Comparison of ENCODE assay signal across 9 cellular contexts in the genomic region with DNA sequence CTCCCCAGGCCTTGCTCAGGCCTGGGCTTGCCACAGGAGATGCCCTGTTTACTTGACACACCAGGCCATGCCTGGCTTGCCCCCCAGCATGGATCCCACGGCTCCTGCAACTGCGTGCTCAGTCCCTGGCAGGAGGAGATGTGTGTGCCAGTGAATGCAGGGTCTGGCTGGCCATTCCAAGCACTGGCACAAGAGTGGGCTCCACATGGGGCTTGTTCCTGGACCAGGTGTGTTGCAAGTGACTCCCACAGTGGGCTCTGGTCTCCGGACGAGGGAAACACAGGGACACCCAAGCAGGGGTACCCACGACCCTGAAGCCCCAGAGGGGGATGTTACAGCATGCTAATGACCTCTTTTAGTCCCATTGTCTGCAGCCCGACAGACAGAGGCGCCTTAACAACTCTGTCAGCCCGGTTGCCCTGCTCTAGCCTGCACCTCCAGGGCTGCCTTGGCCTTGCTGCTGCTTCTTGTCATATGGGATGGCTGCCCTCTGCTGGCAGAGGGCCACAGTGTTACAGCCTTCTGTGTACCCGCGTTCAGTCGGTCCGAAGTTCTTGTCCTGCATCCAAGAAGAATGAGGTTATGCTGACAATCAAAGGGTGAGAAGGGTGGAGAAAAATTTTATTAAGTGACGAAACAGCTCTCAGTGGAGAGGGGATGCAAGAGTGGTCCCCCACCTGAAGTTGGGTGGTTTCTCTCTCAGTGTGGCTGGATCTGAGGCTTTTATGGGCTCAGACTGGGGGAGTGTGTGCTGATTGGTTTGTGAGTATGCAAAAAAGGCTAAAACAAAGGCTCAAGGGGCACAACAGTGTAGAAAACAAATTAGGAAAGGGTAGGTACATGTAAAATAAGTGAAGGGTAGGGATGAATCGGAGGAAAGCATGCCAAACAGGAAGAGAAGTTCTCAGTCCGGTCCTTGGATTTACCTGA.
DNase-seq lines count a peak whose midpoint lies in the region; FAIRE-seq and TF ChIP-seq lines count a peak whose summit lies in the region.
"Had no signal": no experiment of that assay in that cellular context is flagged by ENCODE, and none has a peak within 500 bp of the region (broad histone marks: within the 10 kb centered on the region; RNA-seq: fewer than 3 reads in every experiment).

No MANE protein-coding gene starts in this region.

- no peak for TF ChIP-seq POLR2A in GM12891 (IDR thresholded peaks at IDR 0.05; ENCODE audit: low read depth, low read length)

- no peak overlapping the region for H3K4me2 ChIP-seq in Loucy (ENCODE audit: low read depth, low read length, poor library complexity, severe bottlenecking)
- H3K4me2 ChIP-seq: BLaER1 had no signal

- no peak for FAIRE-seq in GM12891 (lab: Jason Lieb, UNC)

- POLR2A ChIA-PET in activated CD4-positive, alpha-beta memory T cell treated with anti-CD3 and anti-CD28 coated beads, Interleukin-2, amount 10 ng/mL, durations not matched to agents 7 days and 5 days (lab: Charles Lee), result no interaction called here

- no peaks in the 10 kb centered on the region for H4K20me1 ChIP-seq in Loucy (ENCODE audit: insufficient read depth, low read length, poor library complexity, severe bottlenecking)
- H4K20me1 ChIP-seq: BLaER1 had no signal

- H3K27me3 ChIP-seq in Loucy (ENCODE audit: insufficient read depth, low read length, poor library complexity, severe bottlenecking), result no peaks in the 10 kb centered on the region
- H3K27me3 ChIP-seq: BLaER1 had no signal

- H3K79me2 ChIP-seq in Loucy (ENCODE audit: insufficient read depth, low read length), result no peaks in the 10 kb centered on the region

- H3K27me3 Mint-ChIP-seq in activated CD4-positive, alpha-beta memory T cell treated with anti-CD3 and anti-CD28 coated beads, Interleukin-2, amount 10 ng/mL, durations not matched to agents 7 days and 5 days, result no peaks in the 10 kb centered on the region

- no peak overlapping the region for H2AFZ ChIP-seq in Loucy (ENCODE audit: low read length)

- H3K36me3 ChIP-seq in Loucy (ENCODE audit: insufficient read depth, low read length), result no peaks in the 10 kb centered on the region

- H3K36me3 Mint-ChIP-seq in activated CD4-positive, alpha-beta memory T cell treated with anti-CD3 and anti-CD28 coated beads, Interleukin-2, amount 10 ng/mL, durations not matched to agents 7 days and 5 days (ENCODE audit: low read depth), result no peaks in the 10 kb centered on the region

- H3K4me1 Mint-ChIP-seq in activated CD4-positive, alpha-beta memory T cell treated with anti-CD3 and anti-CD28 coated beads, Interleukin-2, amount 10 ng/mL, durations not matched to agents 7 days and 5 days, result no peaks in the 10 kb centered on the region

- intact Hi-C loops in posterior vena cava (cut with DNase I), result no loop called here

- H3K4me1 ChIP-seq in Loucy (ENCODE audit: insufficient read depth, low read length, poor library complexity, severe bottlenecking), result no peaks in the 10 kb centered on the region
- H3K4me1 ChIP-seq: BLaER1 had no signal

- H3K9me3 Mint-ChIP-seq in activated CD4-positive, alpha-beta memory T cell treated with anti-CD3 and anti-CD28 coated beads, Interleukin-2, amount 10 ng/mL, durations not matched to agents 7 days and 5 days, result no peaks in the 10 kb centered on the region

- H3K4me3 Mint-ChIP-seq in activated CD4-positive, alpha-beta memory T cell treated with anti-CD3 and anti-CD28 coated beads, Interleukin-2, amount 10 ng/mL, durations not matched to agents 7 days and 5 days, result no peak overlapping the region

- CTCF ChIA-PET in activated CD4-positive, alpha-beta memory T cell treated with anti-CD3 and anti-CD28 coated beads, Interleukin-2, amount 10 ng/mL, durations not matched to agents 7 days and 5 days (lab: Charles Lee), result interaction anchor here (0.7 to 2.6 kb wide), 4 partner anchors 211 to 308 kb away, joined by 3 to 8 read pairs (median 6); no protein-coding TSS in a partner anchor

- no peak overlapping the region for H3K4me3 ChIP-seq in Loucy (ENCODE audit: low read length, poor library complexity, severe bottlenecking)
- no peak overlapping the region for H3K4me3 ChIP-seq in fibroblast of pulmonary artery (replicated peaks; ENCODE audit: low read depth, low read length)
- H3K4me3 ChIP-seq: BLaER1 had no signal

- TF ChIP-seq CTCF in Loucy (conservative IDR thresholded peaks at IDR 0.05; ENCODE audit: low read length) (peak; percentile 77), fibroblast of pulmonary artery (IDR thresholded peaks at IDR 0.05; ENCODE audit: low read length, missing control alignments) (peak; percentile 37)

- no peaks in the 10 kb centered on the region for H3K9me3 ChIP-seq in Loucy (ENCODE audit: insufficient read depth, low read depth, low read length)

- H3K9me2 ChIP-seq in Loucy (replicated peaks; ENCODE audit: low read depth, low read length), result no peaks in the 10 kb centered on the region

- H3F3A ChIP-seq in Loucy (ENCODE audit: low read depth), result no peaks in the 10 kb centered on the region

- DNase-seq in NCI-H1417 (lab: John Stamatoyannopoulos, UW) (peak in 2 of 3 experiments; percentile 3 to 40), NCI-H1417 treated with DMSO at 0.1 percent for 48 hours (lab: John Stamatoyannopoulos, UW) (no peak), fibroblast of pulmonary artery (ENCODE audit: low read depth) (peak; percentile 49), posterior vena cava (ENCODE audit: low spot score) (peak; percentile 78), GM12891 (ENCODE audit: insufficient read length, low spot score) (no peak), mesenteric fat pad (ENCODE audit: low spot score) (no peak)
- peak; percentile 44 for DNase-seq in activated CD4-positive, alpha-beta memory T cell treated with anti-CD3 and anti-CD28 coated beads, Interleukin-2, amount 10 ng/mL, durations not matched to agents 7 days and 5 days

- H3K9ac ChIP-seq in Loucy (ENCODE audit: low read depth, low read length, poor library complexity, severe bottlenecking), result no peak overlapping the region
- H3K9ac ChIP-seq: BLaER1 had no signal

- no peak overlapping the region for H3K27ac Mint-ChIP-seq in activated CD4-positive, alpha-beta memory T cell treated with anti-CD3 and anti-CD28 coated beads, Interleukin-2, amount 10 ng/mL, durations not matched to agents 7 days and 5 days

TF ChIP-seq in GM12891, 5 proteins besides CTCF, POLR2A, EP300 and RAD21:
- TF ChIP-seq POLR2AphosphoS5 (IDR thresholded peaks at IDR 0.05; ENCODE audit: low read depth, low read length) (no peak), PAX5 (IDR thresholded peaks at IDR 0.05; ENCODE audit: insufficient read depth, low read length, severe bottlenecking) (no peak), SPI1 (IDR thresholded peaks at IDR 0.05; ENCODE audit: low read depth, low read length) (no peak), POU2F2 (IDR thresholded peaks at IDR 0.05; ENCODE audit: low read depth, low read length) (no peak), TAF1 (IDR thresholded peaks at IDR 0.05; ENCODE audit: low read depth, low read length) (no peak)

Comparison
In these comparisons a context has a peak if more than half of its experiments do, and no peak if none do; other contexts are left out.
1. DNase-seq: peak in NCI-H1417 (2 of 3), activated CD4-positive, alpha-beta memory T cell treated with anti-CD3 and anti-CD28 coated beads, Interleukin-2, amount 10 ng/mL, durations not matched to agents 7 days and 5 days (single experiment), fibroblast of pulmonary artery (single experiment) and posterior vena cava (single experiment); none in NCI-H1417 treated with DMSO at 0.1 percent for 48 hours (single experiment), GM12891 (single experiment) and mesenteric fat pad (single experiment).